1 cellular context compared by ENCODE assay signal in the genomic region with DNA sequence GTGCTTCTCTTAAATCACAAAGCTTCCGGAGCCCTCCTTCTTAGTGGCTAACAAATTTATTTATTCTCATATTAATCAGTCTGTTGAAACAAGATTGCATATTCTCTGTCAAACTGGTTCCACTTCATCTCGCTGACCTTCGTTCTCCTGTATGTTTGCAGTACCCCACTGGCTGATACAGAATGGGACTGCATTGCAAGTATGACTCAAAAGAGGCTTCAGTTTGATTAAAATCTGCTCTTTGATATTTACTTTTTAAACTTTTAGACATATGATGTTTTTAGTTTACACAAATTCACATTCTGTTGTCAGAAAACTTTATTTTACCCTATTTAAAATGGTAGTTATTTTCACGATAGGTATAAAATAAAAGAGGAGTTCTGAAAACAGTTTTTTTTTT.
TF ChIP-seq lines count a peak whose summit lies in the region.

No MANE protein-coding gene starts in this region.

TF ChIP-seq in HepG2, 621 proteins besides CTCF, POLR2A, EP300 and RAD21 (continued from another document):
- TF ChIP-seq TRAFD1 (CRISPR knock-in tag; IDR thresholded peaks at IDR 0.05; ENCODE audit: borderline replicate concordance) (no peak), BRCA1 (CRISPR knock-in tag; IDR thresholded peaks at IDR 0.05) (no peak), ARHGAP35 (CRISPR knock-in tag; IDR thresholded peaks at IDR 0.05; ENCODE audit: borderline replicate concordance) (no peak), NPAS2 (CRISPR knock-in tag; IDR thresholded peaks at IDR 0.05; ENCODE audit: borderline replicate concordance) (no peak), ZNF644 (CRISPR knock-in tag; IDR thresholded peaks at IDR 0.05; ENCODE audit: low read depth) (peak; percentile 82), HNRNPK (IDR thresholded peaks at IDR 0.05; ENCODE audit: low read depth, low read length, poor library complexity, severe bottlenecking) (no peak), PAXIP1 (CRISPR knock-in tag; conservative IDR thresholded peaks at IDR 0.05) (peak; percentile 90), ZNF839 (CRISPR knock-in tag; IDR thresholded peaks at IDR 0.05; ENCODE audit: borderline replicate concordance) (no peak), ZFP36 (IDR thresholded peaks at IDR 0.05; ENCODE audit: borderline replicate concordance, low read depth, low read length, partially characterized antibody) (no peak), NR2F6 (IDR thresholded peaks at IDR 0.05) (peak; percentile 54; the same call in 1 of the 2 replicates), NR2F6 (CRISPR knock-in tag; IDR thresholded peaks at IDR 0.05) (peak; percentile 33; the same call in 1 of the 2 replicates), NR2F2 (IDR thresholded peaks at IDR 0.05; ENCODE audit: borderline replicate concordance, low read depth) (peak; percentile 41; the same call in 1 of the 2 replicates), ZKSCAN1 (IDR thresholded peaks at IDR 0.05; ENCODE audit: low read length) (no peak), ZFP36L1 (CRISPR knock-in tag; IDR thresholded peaks at IDR 0.05) (no peak), ZNF350 (CRISPR knock-in tag; IDR thresholded peaks at IDR 0.05; ENCODE audit: borderline replicate concordance, low read depth) (no peak), RCOR2 (CRISPR knock-in tag; IDR thresholded peaks at IDR 0.05) (peak; percentile 32; the same call in 1 of the 2 replicates), ZMYM2 (CRISPR knock-in tag; IDR thresholded peaks at IDR 0.05) (no peak), ATF7-NPFF (CRISPR knock-in tag; IDR thresholded peaks at IDR 0.05; ENCODE audit: low read depth) (no peak), HCFC1 (IDR thresholded peaks at IDR 0.05; ENCODE audit: low read depth, low read length) (no peak)
- TF ChIP-seq, protein P1, sequence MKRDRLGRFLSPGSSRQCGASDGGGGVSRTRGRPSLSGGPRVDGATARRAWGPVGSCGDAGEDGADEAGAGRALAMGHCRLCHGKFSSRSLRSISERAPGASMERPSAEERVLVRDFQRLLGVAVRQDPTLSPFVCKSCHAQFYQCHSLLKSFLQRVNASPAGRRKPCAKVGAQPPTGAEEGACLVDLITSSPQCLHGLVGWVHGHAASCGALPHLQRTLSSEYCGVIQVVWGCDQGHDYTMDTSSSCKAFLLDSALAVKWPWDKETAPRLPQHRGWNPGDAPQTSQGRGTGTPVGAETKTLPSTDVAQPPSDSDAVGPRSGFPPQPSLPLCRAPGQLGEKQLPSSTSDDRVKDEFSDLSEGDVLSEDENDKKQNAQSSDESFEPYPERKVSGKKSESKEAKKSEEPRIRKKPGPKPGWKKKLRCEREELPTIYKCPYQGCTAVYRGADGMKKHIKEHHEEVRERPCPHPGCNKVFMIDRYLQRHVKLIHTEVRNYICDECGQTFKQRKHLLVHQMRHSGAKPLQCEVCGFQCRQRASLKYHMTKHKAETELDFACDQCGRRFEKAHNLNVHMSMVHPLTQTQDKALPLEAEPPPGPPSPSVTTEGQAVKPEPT (CRISPR knock-in tag; IDR thresholded peaks at IDR 0.05; ENCODE audit: low read depth): no peak
